Comparison of ENCODE assay signal across 29 cellular contexts in genomic region chr2:174718591-174718990, GRCh38. TPM values are rescaled to one million over a fixed set of nuclear protein-coding genes. Genes with fewer than 3 reads are reported as not detected.
"Had no signal": no experiment of that assay in that cellular context is flagged by ENCODE, and none has a peak within 500 bp of the region (broad histone marks: within the 10 kb centered on the region; RNA-seq: fewer than 3 reads in every experiment).

No MANE protein-coding gene starts in this region.

- H3K27ac ChIP-seq: ascending aorta, brain microvascular endothelial cell, coronary artery, dorsolateral prefrontal cortex, foreskin keratinocyte, gastrocnemius medialis had no signal

- H3K9me3 Mint-ChIP-seq: activated CD4-positive, alpha-beta memory T cell treated with anti-CD3 and anti-CD28 coated beads for 36 hours; activated CD4-positive, alpha-beta T cell treated with anti-CD3 and anti-CD28 coated beads, Interleukin-2, amount 10 ng/mL, durations not matched to agents 24 days and 14 days; activated T-cell treated with anti-CD3 and anti-CD28 coated beads, Interleukin-2, amount 50 U/mL, for 4 hours; activated T-helper 17 cell treated with anti-CD3 and anti-CD28 coated beads, Interleukin-2, amount 50 U/mL, for 72 hours; central memory CD8-positive, alpha-beta T cell had no signal

- DNase-seq: activated CD4-positive, alpha-beta memory T cell treated with anti-CD3 and anti-CD28 coated beads for 36 hours; activated CD4-positive, alpha-beta T cell treated with anti-CD3 and anti-CD28 coated beads for 36 hours; activated CD4-positive, alpha-beta T cell treated with anti-CD3 and anti-CD28 coated beads, Interleukin-2, amount 10 ng/mL, durations not matched to agents 24 days and 14 days; activated CD4-positive, CD25-positive, alpha-beta regulatory T cell; activated CD4-positive, CD25-positive, alpha-beta regulatory T cell treated with anti-CD3 and anti-CD28 coated beads, Interleukin-2, amount 50 U/mL, for 72 hours; activated CD8-positive, alpha-beta memory T cell treated with anti-CD3 and anti-CD28 coated beads for 24 hours; activated effector memory CD4-positive, alpha-beta T cell treated with Interleukin-2 at 50 U/mL for 16 hours; activated gamma-delta T cell treated with Interleukin-2 at 50 U/mL for 16 hours; activated naive CD4-positive, alpha-beta T cell treated with anti-CD3 and anti-CD28 coated beads, Interleukin-2, amount 50 U/mL, for 16 hours; activated naive CD4-positive, alpha-beta T cell treated with Interleukin-2 at 50 U/mL for 16 hours; activated T-cell treated with anti-CD3 and anti-CD28 coated beads, Interleukin-2, amount 50 U/mL, for 4 hours; brain microvascular endothelial cell; dorsolateral prefrontal cortex; effector memory CD4-positive, alpha-beta T cell; endodermal cell; foreskin keratinocyte; gastrocnemius medialis; glutamatergic neuron had no signal

- H3K36me3 ChIP-seq: ascending aorta, brain microvascular endothelial cell, gastrocnemius medialis had no signal

- H3K36me3 Mint-ChIP-seq: activated CD4-positive, alpha-beta memory T cell treated with anti-CD3 and anti-CD28 coated beads for 36 hours; activated naive CD8-positive, alpha-beta T cell had no signal

- ATAC-seq: activated CD4-positive, alpha-beta T cell treated with anti-CD3 and anti-CD28 coated beads for 36 hours; activated T-cell treated with anti-CD3 and anti-CD28 coated beads, Interleukin-2, amount 50 U/mL, for 4 hours; activated T-helper 17 cell treated with anti-CD3 and anti-CD28 coated beads, Interleukin-2, amount 50 U/mL, for 72 hours; esophagus mucosa; foreskin keratinocyte; gastrocnemius medialis had no signal

- H3K4me1 ChIP-seq: ascending aorta, foreskin keratinocyte, gastrocnemius medialis had no signal

- H3K9me3 ChIP-seq: ascending aorta, gastrocnemius medialis had no signal

- H3K27ac Mint-ChIP-seq: activated CD4-positive, alpha-beta memory T cell treated with anti-CD3 and anti-CD28 coated beads for 36 hours; activated CD4-positive, alpha-beta T cell treated with anti-CD3 and anti-CD28 coated beads for 36 hours; activated CD4-positive, alpha-beta T cell treated with anti-CD3 and anti-CD28 coated beads, Interleukin-2, amount 10 ng/mL, durations not matched to agents 24 days and 14 days; activated naive CD8-positive, alpha-beta T cell; dendritic cell treated with granulocyte-macrophage colony-stimulating factor and Interleukin-4, amounts not matched to agents 40 ng/mL and 50 ng/mL, for 4 days; endodermal cell had no signal

- H3K4me3 ChIP-seq: ascending aorta, coronary artery, dorsolateral prefrontal cortex, gastrocnemius medialis had no signal

- H3K4me3 Mint-ChIP-seq: activated CD4-positive, alpha-beta memory T cell treated with anti-CD3 and anti-CD28 coated beads for 36 hours; activated CD4-positive, alpha-beta T cell treated with anti-CD3 and anti-CD28 coated beads for 36 hours; activated CD4-positive, alpha-beta T cell treated with anti-CD3 and anti-CD28 coated beads, Interleukin-2, amount 10 ng/mL, durations not matched to agents 24 days and 14 days; activated T-cell treated with anti-CD3 and anti-CD28 coated beads, Interleukin-2, amount 50 U/mL, for 4 hours; dendritic cell treated with granulocyte-macrophage colony-stimulating factor and Interleukin-4, amounts not matched to agents 40 ng/mL and 50 ng/mL, for 4 days; endodermal cell had no signal

- H3K27me3 Mint-ChIP-seq: activated CD4-positive, alpha-beta memory T cell treated with anti-CD3 and anti-CD28 coated beads for 36 hours; activated CD4-positive, alpha-beta T cell treated with anti-CD3 and anti-CD28 coated beads for 36 hours; activated naive CD8-positive, alpha-beta T cell; activated T-helper 17 cell treated with anti-CD3 and anti-CD28 coated beads, Interleukin-2, amount 50 U/mL, for 72 hours; central memory CD8-positive, alpha-beta T cell had no signal

- H3K4me1 Mint-ChIP-seq: endodermal cell had no signal

- H3K27me3 ChIP-seq: ascending aorta, brain microvascular endothelial cell, dorsolateral prefrontal cortex, gastrocnemius medialis had no signal

RNA-seq across cellular contexts. Expression of gene CHRNA1, which starts 45.7 kb away (rescaled TPM):
- total RNA-seq: activated CD4-positive, alpha-beta memory T cell treated with anti-CD3 and anti-CD28 coated beads for 36 hours; activated CD4-positive, alpha-beta T cell treated with anti-CD3 and anti-CD28 coated beads for 36 hours; activated CD4-positive, alpha-beta T cell treated with anti-CD3 and anti-CD28 coated beads, Interleukin-2, amount 10 ng/mL, durations not matched to agents 24 days and 14 days; activated T-cell treated with anti-CD3 and anti-CD28 coated beads, Interleukin-2, amount 50 U/mL, for 4 hours; ascending aorta; bronchial epithelial cell; cerebellum; endodermal cell; epithelial cell of proximal tubule; esophagus mucosa; foreskin keratinocyte; T-helper 1 cell treated with Interleukin-12 subunit alpha and Interleukin-12 subunit beta and Interleukin-4 antibody, amounts not matched to agents 30 ng/mL and 1 ng/mL, for 36 hours had no signal
- polyA plus RNA-seq: foreskin keratinocyte had no signal
